ENCODE assay signal across 9 cellular contexts in the genomic region with DNA sequence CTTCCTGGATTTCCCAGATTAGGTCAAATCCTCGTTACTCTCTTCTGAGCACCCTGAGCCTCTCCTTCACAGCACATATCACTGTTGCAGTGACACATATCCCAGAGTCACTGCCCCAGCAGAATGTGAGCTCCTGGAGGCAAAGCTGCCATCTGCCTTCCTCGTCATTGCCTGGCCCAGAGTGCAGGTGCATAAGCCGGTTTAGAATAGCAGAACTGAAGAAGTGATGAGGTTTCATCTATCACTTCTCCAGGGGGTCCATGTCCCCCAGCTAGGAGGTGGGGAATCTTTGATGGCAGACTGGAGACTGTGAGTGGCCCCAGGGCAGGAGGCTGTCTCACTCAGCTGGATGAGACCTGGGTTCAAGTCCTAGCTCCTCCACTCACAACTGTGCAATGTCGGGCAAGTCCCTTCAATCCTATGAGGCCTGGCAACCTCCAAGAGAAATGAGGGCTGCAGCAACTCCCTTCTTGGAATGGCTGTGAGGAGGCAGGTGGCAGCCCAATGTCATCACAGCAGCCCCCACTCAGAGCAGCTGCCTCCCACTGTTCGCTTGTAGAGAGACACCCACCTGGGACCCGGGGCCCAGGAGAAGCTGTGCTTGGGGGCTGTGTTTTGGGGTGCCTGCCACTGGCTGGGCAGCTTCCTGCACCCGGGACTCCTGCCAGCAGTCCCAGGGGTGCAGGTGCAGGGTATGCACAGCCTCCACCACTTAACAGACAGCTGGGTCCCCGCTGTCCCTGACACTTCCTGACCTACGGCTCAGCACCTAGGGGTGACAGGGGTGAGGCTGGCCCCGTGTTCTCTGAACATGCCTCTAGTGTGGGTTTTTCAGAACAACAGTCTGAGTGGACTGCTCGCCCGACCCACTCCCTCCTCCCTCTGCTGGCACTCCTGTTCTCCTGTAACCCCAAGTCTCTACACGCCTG. TPM values are rescaled to one million over a fixed set of nuclear protein-coding genes. Genes with fewer than 3 reads are reported as not detected.
DNase-seq lines count a peak whose midpoint lies in the region; ATAC-seq, FAIRE-seq and TF ChIP-seq lines count a peak whose summit lies in the region.
"Had no signal": no experiment of that assay in that cellular context is flagged by ENCODE, and none has a peak within 500 bp of the region (broad histone marks: within the 10 kb centered on the region; RNA-seq: fewer than 3 reads in every experiment).

No MANE protein-coding gene starts in this region.

- H3K4me2 ChIP-seq in GM12878 (ENCODE audit: control insufficient read depth, insufficient read depth), result no peak overlapping the region; the same call in 1 of the 2 replicates

- 30% methylated on average over 13 of the region's 13 CpGs for WGBS in GM12878 (ENCODE audit: insufficient coverage, insufficient replicate concordance, low lambda C conversion rate, missing lambda C conversion rate)

- peaks cover 0 to 1% of the 10 kb centered on the region in 2 donors for H3K27me3 Mint-ChIP-seq in CD8-positive, alpha-beta memory T cell

- no peak for FAIRE-seq in GM12878 (lab: Jason Lieb, UNC)

- no peak overlapping the region for H3K4me3 ChIP-seq in CD8-positive, alpha-beta memory T cell (ENCODE audit: low read length)
- H3K4me3 ChIP-seq in GM12878 (no peak overlapping the region), vagina (no peak overlapping the region), BE2C (ENCODE audit: low read depth, low read length) (no peak overlapping the region), ascending aorta (no peak overlapping the region)

- H3K27ac ChIP-seq in CD8-positive, alpha-beta memory T cell (ENCODE audit: low read depth, low read length), result no peak overlapping the region
- peak overlapping the region; percentile 24 for H3K27ac ChIP-seq in GM12878 (ENCODE audit: control insufficient read depth, insufficient read depth)
- no peak overlapping the region for H3K27ac ChIP-seq in vagina
- H3K27ac ChIP-seq in ascending aorta, result no peak overlapping the region

- CTCF ChIA-PET in CD8-positive, alpha-beta memory T cell (lab: Charles Lee), result interaction anchor here (1.0 to 1.7 kb wide), 2 partner anchors 12 to 54 kb away, joined by 3 read pairs; no protein-coding TSS in a partner anchor
- CTCF ChIA-PET in GM12878 (lab: Yijun Ruan, JAX), result interaction anchor here (1.7 to 2.5 kb wide), 6 partner anchors 9 to 258 kb away, joined by 4 to 17 read pairs (median 10); a partner anchor contains a TSS

- ATAC-seq in GM19035 (IDR thresholded peaks at IDR 0.05; ENCODE audit: unreplicated experiment) (peak; percentile 57), HG02938 (IDR thresholded peaks at IDR 0.05; ENCODE audit: unreplicated experiment) (peak; percentile 31), GM12878 (peak; percentile 43)

- TF ChIP-seq CTCF in GM12878 (IDR thresholded peaks at IDR 0.05 in 2 of 3, conservative IDR thresholded peaks at IDR 0.05 in 1 of 3; ENCODE audit: control insufficient read depth in 2 of 3, extremely low read depth in 1 of 3, insufficient read depth in 1 of 3, low read depth in 3 of 3, low read length in 3 of 3) (no peak), vagina (IDR thresholded peaks at IDR 0.05) (no peak), BE2C (IDR thresholded peaks at IDR 0.05; ENCODE audit: low read depth, low read length) (no peak), ascending aorta (IDR thresholded peaks at IDR 0.05) (no peak)

- DNase-seq in CD8-positive, alpha-beta memory T cell, result no peak
- DNase-seq in GM12878 (ENCODE audit: low read depth, low spot score), result no peak
- no peak for DNase-seq in NCI-H187 (lab: John Stamatoyannopoulos, UW)
- DNase-seq in vagina (ENCODE audit: extremely low spot score in 2 of 2), result no peak
- no peak for DNase-seq in BE2C
- DNase-seq in ascending aorta (ENCODE audit: low spot score in 2 of 2), result no peak
- DNase-seq: NCI-H1436 treated with DMSO at 0.1 percent for 48 hours had no signal

- TF ChIP-seq EP300 in GM12878 (IDR thresholded peaks at IDR 0.05; ENCODE audit: borderline replicate concordance in 1 of 2, control insufficient read depth in 1 of 2, low read depth in 2 of 2, low read length in 2 of 2), result no peak

- intact Hi-C loops in GM12878 (cut with micrococcal nuclease; ENCODE audit: unreplicated experiment) (no loop called here), vagina (cut with DNase I) (no loop called here), ascending aorta (cut with DNase I) (no loop called here)

- H2AFZ ChIP-seq in GM12878 (ENCODE audit: control insufficient read depth, low read depth, low read length), result 0 out of 2 replicates have a peak overlapping the region, but pooled peaks have one; percentile 12

- no peak for TF ChIP-seq RAD21 in GM12878 (IDR thresholded peaks at IDR 0.05; ENCODE audit: insufficient read depth, low read depth, low read length)

- in situ Hi-C loops in GM12878 (cut with MboI), result no loop called here

- peak overlapping the region in 4 of 7 donors; percentile 0 to 57 (median 26) for H3K4me3 Mint-ChIP-seq in CD8-positive, alpha-beta memory T cell

- H3K27ac Mint-ChIP-seq in CD8-positive, alpha-beta memory T cell, result peak overlapping the region in 6 of 8 donors; percentile 6 to 72 (median 38)

- H3K27me3 ChIP-seq in CD8-positive, alpha-beta memory T cell (ENCODE audit: insufficient read depth, low read length, poor library complexity, severe bottlenecking), result no peaks in the 10 kb centered on the region
- no peaks in the 10 kb centered on the region for H3K27me3 ChIP-seq in GM12878 (replicated peaks in 1 of 2; ENCODE audit: control insufficient read depth in 2 of 2, insufficient read depth in 2 of 2, low read length in 1 of 2)
- H3K27me3 ChIP-seq in vagina, result no peaks in the 10 kb centered on the region
- H3K27me3 ChIP-seq in BE2C, result peaks cover 2% of the 10 kb centered on the region; the same call in 1 of the 2 replicates
- no peaks in the 10 kb centered on the region for H3K27me3 ChIP-seq in ascending aorta

- H4K20me1 ChIP-seq in GM12878 (ENCODE audit: control insufficient read depth, insufficient read depth), result no peaks in the 10 kb centered on the region

- peak overlapping the region; percentile 28; the same call in 1 of the 2 replicates for H3K9ac ChIP-seq in GM12878 (ENCODE audit: control insufficient read depth, insufficient read depth, low read length)

- peaks cover 17 to 28% (median 18%) of the 10 kb centered on the region in 3 donors for H3K4me1 Mint-ChIP-seq in CD8-positive, alpha-beta memory T cell

- no peaks in the 10 kb centered on the region for H3K9me3 Mint-ChIP-seq in CD8-positive, alpha-beta memory T cell

- TF ChIP-seq POLR2A in GM12878 (IDR thresholded peaks at IDR 0.05; ENCODE audit: low read depth, low read length) (peak; percentile 20; the same call in 1 of the 2 replicates), vagina (IDR thresholded peaks at IDR 0.05) (no peak)

- no TSS peak for BruUV-seq in GM12878 (replicated peaks; lab: Mats Ljungman, UMichigan)

- H3K36me3 Mint-ChIP-seq in CD8-positive, alpha-beta memory T cell, result peaks cover 10 to 54% (median 22%) of the 10 kb centered on the region in 3 donors

- POLR2A ChIA-PET in CD8-positive, alpha-beta memory T cell (lab: Charles Lee), result no interaction called here
- POLR2A ChIA-PET in GM12878 (lab: Charles Lee), result interaction anchor here (0.6 kb wide), 1 partner anchor 105 kb away, joined by 5 read pairs; no protein-coding TSS in a partner anchor

- no peaks in the 10 kb centered on the region for H3K36me3 ChIP-seq in CD8-positive, alpha-beta memory T cell (ENCODE audit: insufficient read depth, low read length)
- peaks cover 9 to 27% of the 10 kb centered on the region in 2 experiments; a peak in 3 of 4 replicates for H3K36me3 ChIP-seq in GM12878 (ENCODE audit: control insufficient read depth in 2 of 2, insufficient read depth in 2 of 2, low read length in 1 of 2)
- H3K36me3 ChIP-seq in vagina, result no peaks in the 10 kb centered on the region
- H3K36me3 ChIP-seq in BE2C, result no peaks in the 10 kb centered on the region
- H3K36me3 ChIP-seq in ascending aorta, result peaks cover 61 to 62% of the 10 kb centered on the region in 2 donors

- no peaks in the 10 kb centered on the region for H3K79me2 ChIP-seq in GM12878 (ENCODE audit: control insufficient read depth, insufficient read depth, low read length)

- H3K4me1 ChIP-seq in CD8-positive, alpha-beta memory T cell (ENCODE audit: insufficient read depth, low read length), result no peaks in the 10 kb centered on the region
- H3K4me1 ChIP-seq in GM12878 (ENCODE audit: control insufficient read depth, insufficient read depth, low read length) (peaks cover 29% of the 10 kb centered on the region), vagina (no peaks in the 10 kb centered on the region), BE2C (no peaks in the 10 kb centered on the region), ascending aorta (no peaks in the 10 kb centered on the region)

- RAD21 ChIA-PET in GM12878 (lab: Charles Lee; ENCODE audit: unreplicated experiment), result interaction anchor here (0.7 to 2.5 kb wide), 3 partner anchors 12 to 255 kb away, joined by 3 to 6 read pairs (median 3); no protein-coding TSS in a partner anchor

- SMC1A ChIA-PET in GM12878 (lab: Charles Lee; ENCODE audit: uncharacterized antibody, unreplicated experiment), result interaction anchor here (0.6 to 1.8 kb wide), 8 partner anchors 14 to 233 kb away, joined by 3 to 5 read pairs (median 4); a partner anchor contains a TSS

- H3K9me3 ChIP-seq in CD8-positive, alpha-beta memory T cell (ENCODE audit: low read length), result no peaks in the 10 kb centered on the region
- H3K9me3 ChIP-seq in GM12878 (replicated peaks; ENCODE audit: control insufficient read depth, insufficient read depth, low read length) (no peaks in the 10 kb centered on the region), vagina (no peaks in the 10 kb centered on the region), BE2C (no peaks in the 10 kb centered on the region), ascending aorta (no peaks in the 10 kb centered on the region)

RNA-seq across cellular contexts. Expression of a gene that starts 26.1 kb away (rescaled TPM):
- total RNA-seq in CD8-positive, alpha-beta memory T cell, result 1 to 10 TPM; 1.1 to 1.4 TPM
- polyA plus RNA-seq in CD8-positive, alpha-beta memory T cell, result not detected
- total RNA-seq in GM12878 (2013; cell fraction: nucleolus; rRNA removed), result 3.4 and 3.5 TPM in 2 replicates
- 6.6 and 7.3 TPM in 2 replicates for total RNA-seq in GM12878 (2014; rRNA removed)
- total RNA-seq in GM12878 (2014; rRNA removed; fragmentation: Illumina TruSeq; extraction: Trizol), result 3.9 and 4.1 TPM in 2 replicates
- total RNA-seq in GM12878 (2021), result 9.7 and 10.5 TPM in 2 replicates
- polyA plus RNA-seq in GM12878 (2011; ENCODE audit: low read depth), result 1.1 TPM
- 0.03 and 0.11 TPM in 2 replicates for polyA plus RNA-seq in GM12878 (2011; rRNA removed)
- 0.12 and 0.15 TPM in 2 replicates for polyA plus RNA-seq in GM12878 (2011; cell fraction: cytosol; rRNA removed)
- 0.03 and 0.22 TPM in 2 replicates for polyA plus RNA-seq in GM12878 (2011; cell fraction: nucleus; rRNA removed)
- polyA plus RNA-seq in GM12878 (2012), result 0.69 and 1.3 TPM in 2 replicates
- 10.3 and 12.5 TPM in 2 replicates for polyA plus RNA-seq in GM12878 (2014; fragmentation: Illumina TruSeq; extraction: Trizol)
- polyA plus RNA-seq in GM12878 (2014; fragmentation: Nextera tagmentation; extraction: Ambion mirVana), result 1 to 10 TPM; 3.3 to 5.2 TPM
- 4.5 and 4.8 TPM in 2 replicates for polyA plus RNA-seq in GM12878 (2014; rRNA removed)
- 10 to 100 TPM; 12.8 to 15.5 TPM for polyA plus RNA-seq in GM12878 (2016; fragmentation: Nextera tagmentation; extraction: Ambion mirVana)
- polyA minus RNA-seq in GM12878 (2011; rRNA and poly(A)+ RNA removed), result not detected in 2 replicates
- polyA minus RNA-seq in GM12878 (2011; cell fraction: cytosol; rRNA and poly(A)+ RNA removed), result not detected in 2 replicates
- polyA minus RNA-seq in GM12878 (2011; cell fraction: nucleus; rRNA and poly(A)+ RNA removed), result 0.24 TPM in 1 of 2 replicates, not detected in the other
- 12.0 TPM for total RNA-seq in vagina
- polyA plus RNA-seq in BE2C (2012; ENCODE audit: insufficient read depth, insufficient read length, low read depth), result not detected
- not detected for total RNA-seq in ascending aorta
